1 cellular context compared by ENCODE assay signal in the genomic region with DNA sequence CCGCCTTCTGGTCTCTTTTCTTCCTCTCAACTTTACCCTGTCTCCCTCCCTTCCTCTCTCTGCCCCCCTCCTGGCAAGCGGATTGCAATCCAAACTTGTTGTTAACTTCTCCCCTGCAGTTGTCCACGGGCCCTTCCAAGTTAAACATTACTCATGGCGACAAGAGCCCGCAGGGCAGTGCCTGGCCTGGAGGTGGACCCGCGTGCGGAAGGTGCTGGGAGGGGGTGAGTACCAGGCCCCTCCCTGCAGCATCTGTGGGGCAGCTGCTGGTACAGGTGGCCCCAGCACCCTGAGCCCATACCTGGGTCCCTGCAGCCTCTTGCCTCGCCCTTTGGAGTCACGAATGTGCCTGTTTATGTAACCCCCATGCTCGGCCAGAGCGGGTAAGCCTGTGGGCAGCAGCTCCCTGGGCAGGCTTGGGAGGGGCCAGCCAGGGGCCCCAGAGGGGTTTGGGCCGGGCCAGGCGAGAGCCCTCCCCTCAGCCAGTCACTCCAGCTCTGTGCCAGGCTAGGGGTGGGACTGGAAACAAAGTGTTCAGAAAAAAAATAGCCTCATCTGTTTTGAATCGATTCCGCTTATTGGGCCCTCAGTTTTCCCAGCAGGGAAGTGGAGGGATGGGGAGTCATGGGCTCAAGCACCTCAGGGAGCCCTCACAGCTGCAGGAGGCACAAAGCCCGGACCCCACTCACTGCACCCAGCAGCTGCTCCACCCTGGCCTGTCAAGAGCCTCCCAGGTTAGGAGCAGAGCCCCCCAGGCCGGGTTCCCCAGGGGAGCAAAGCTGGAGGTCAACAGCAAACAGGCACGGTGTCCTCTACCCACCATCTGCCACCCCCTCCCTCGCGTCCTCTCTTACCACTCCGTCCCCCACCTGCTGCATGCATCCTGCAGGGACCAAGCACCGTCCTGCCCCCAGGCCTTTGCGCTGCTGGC.
TF ChIP-seq lines count a peak whose summit lies in the region.

No MANE protein-coding gene starts in this region.

TF ChIP-seq in HepG2, 621 proteins besides CTCF, POLR2A, EP300 and RAD21 (continued from another document and continues in another):
- TF ChIP-seq, protein P1, sequence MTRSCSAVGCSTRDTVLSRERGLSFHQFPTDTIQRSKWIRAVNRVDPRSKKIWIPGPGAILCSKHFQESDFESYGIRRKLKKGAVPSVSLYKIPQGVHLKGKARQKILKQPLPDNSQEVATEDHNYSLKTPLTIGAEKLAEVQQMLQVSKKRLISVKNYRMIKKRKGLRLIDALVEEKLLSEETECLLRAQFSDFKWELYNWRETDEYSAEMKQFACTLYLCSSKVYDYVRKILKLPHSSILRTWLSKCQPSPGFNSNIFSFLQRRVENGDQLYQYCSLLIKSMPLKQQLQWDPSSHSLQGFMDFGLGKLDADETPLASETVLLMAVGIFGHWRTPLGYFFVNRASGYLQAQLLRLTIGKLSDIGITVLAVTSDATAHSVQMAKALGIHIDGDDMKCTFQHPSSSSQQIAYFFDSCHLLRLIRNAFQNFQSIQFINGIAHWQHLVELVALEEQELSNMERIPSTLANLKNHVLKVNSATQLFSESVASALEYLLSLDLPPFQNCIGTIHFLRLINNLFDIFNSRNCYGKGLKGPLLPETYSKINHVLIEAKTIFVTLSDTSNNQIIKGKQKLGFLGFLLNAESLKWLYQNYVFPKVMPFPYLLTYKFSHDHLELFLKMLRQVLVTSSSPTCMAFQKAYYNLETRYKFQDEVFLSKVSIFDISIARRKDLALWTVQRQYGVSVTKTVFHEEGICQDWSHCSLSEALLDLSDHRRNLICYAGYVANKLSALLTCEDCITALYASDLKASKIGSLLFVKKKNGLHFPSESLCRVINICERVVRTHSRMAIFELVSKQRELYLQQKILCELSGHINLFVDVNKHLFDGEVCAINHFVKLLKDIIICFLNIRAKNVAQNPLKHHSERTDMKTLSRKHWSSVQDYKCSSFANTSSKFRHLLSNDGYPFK (CRISPR knock-in tag; IDR thresholded peaks at IDR 0.05; ENCODE audit: borderline replicate concordance), result no peak
- TF ChIP-seq ZNF337 (CRISPR knock-in tag; IDR thresholded peaks at IDR 0.05; ENCODE audit: borderline replicate concordance, low read depth) (no peak), ZNF451 (CRISPR knock-in tag; IDR thresholded peaks at IDR 0.05) (no peak), TBL1XR1 (IDR thresholded peaks at IDR 0.05; ENCODE audit: borderline replicate concordance, low read length, partially characterized antibody) (no peak), ZNF746 (CRISPR knock-in tag; IDR thresholded peaks at IDR 0.05) (peak; percentile 99), POLR2AphosphoS2 (IDR thresholded peaks at IDR 0.05; ENCODE audit: low read depth, low read length) (no peak), ISL2 (CRISPR knock-in tag; IDR thresholded peaks at IDR 0.05) (no peak), ZNF317 (CRISPR knock-in tag; IDR thresholded peaks at IDR 0.05) (no peak), SUZ12 (IDR thresholded peaks at IDR 0.05; ENCODE audit: low read depth, low read length) (no peak), EHMT2 (IDR thresholded peaks at IDR 0.05; ENCODE audit: borderline replicate concordance, low read depth, low read length) (no peak), TBX2 (CRISPR knock-in tag; IDR thresholded peaks at IDR 0.05; ENCODE audit: borderline replicate concordance) (peak; percentile 63; the same call in 1 of the 2 replicates), ZNF570 (CRISPR knock-in tag; IDR thresholded peaks at IDR 0.05; ENCODE audit: borderline replicate concordance) (no peak), HDAC2 (CRISPR knock-in tag; IDR thresholded peaks at IDR 0.05) (peak; percentile 19; the same call in 1 of the 2 replicates), AHR (CRISPR knock-in tag; IDR thresholded peaks at IDR 0.05) (no peak), DMAP1 (CRISPR knock-in tag; IDR thresholded peaks at IDR 0.05) (peak; percentile 45; the same call in 1 of the 2 replicates), ZNF775 (CRISPR knock-in tag; IDR thresholded peaks at IDR 0.05; ENCODE audit: borderline replicate concordance) (peak; percentile 38; the same call in 1 of the 2 replicates), MEF2D (CRISPR knock-in tag; IDR thresholded peaks at IDR 0.05) (no peak; the same call in 1 of the 2 replicates), TBX3 (IDR thresholded peaks at IDR 0.05; ENCODE audit: borderline replicate concordance) (no peak), ZNF326 (CRISPR knock-in tag; IDR thresholded peaks at IDR 0.05; ENCODE audit: borderline replicate concordance) (no peak), ASH2L (IDR thresholded peaks at IDR 0.05; ENCODE audit: insufficient read length, low read depth, low read length) (no peak), ZNF383 (CRISPR knock-in tag; IDR thresholded peaks at IDR 0.05; ENCODE audit: borderline replicate concordance) (no peak), ZC3H13 (CRISPR knock-in tag; IDR thresholded peaks at IDR 0.05) (no peak), NAIF1 (CRISPR knock-in tag; IDR thresholded peaks at IDR 0.05; ENCODE audit: borderline replicate concordance) (no peak), ZNF530 (CRISPR knock-in tag; IDR thresholded peaks at IDR 0.05; ENCODE audit: low read depth) (no peak), ZNF331 (CRISPR knock-in tag; IDR thresholded peaks at IDR 0.05) (no peak), HMG20B (CRISPR knock-in tag; conservative IDR thresholded peaks at IDR 0.05) (no peak), ZNF24 (IDR thresholded peaks at IDR 0.05) (no peak), PAF1 (CRISPR knock-in tag; IDR thresholded peaks at IDR 0.05) (no peak)
- TF ChIP-seq, protein P2, sequence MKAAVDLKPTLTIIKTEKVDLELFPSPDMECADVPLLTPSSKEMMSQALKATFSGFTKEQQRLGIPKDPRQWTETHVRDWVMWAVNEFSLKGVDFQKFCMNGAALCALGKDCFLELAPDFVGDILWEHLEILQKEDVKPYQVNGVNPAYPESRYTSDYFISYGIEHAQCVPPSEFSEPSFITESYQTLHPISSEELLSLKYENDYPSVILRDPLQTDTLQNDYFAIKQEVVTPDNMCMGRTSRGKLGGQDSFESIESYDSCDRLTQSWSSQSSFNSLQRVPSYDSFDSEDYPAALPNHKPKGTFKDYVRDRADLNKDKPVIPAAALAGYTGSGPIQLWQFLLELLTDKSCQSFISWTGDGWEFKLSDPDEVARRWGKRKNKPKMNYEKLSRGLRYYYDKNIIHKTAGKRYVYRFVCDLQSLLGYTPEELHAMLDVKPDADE (CRISPR knock-in tag; IDR thresholded peaks at IDR 0.05), result no peak
- TF ChIP-seq, protein P3, sequence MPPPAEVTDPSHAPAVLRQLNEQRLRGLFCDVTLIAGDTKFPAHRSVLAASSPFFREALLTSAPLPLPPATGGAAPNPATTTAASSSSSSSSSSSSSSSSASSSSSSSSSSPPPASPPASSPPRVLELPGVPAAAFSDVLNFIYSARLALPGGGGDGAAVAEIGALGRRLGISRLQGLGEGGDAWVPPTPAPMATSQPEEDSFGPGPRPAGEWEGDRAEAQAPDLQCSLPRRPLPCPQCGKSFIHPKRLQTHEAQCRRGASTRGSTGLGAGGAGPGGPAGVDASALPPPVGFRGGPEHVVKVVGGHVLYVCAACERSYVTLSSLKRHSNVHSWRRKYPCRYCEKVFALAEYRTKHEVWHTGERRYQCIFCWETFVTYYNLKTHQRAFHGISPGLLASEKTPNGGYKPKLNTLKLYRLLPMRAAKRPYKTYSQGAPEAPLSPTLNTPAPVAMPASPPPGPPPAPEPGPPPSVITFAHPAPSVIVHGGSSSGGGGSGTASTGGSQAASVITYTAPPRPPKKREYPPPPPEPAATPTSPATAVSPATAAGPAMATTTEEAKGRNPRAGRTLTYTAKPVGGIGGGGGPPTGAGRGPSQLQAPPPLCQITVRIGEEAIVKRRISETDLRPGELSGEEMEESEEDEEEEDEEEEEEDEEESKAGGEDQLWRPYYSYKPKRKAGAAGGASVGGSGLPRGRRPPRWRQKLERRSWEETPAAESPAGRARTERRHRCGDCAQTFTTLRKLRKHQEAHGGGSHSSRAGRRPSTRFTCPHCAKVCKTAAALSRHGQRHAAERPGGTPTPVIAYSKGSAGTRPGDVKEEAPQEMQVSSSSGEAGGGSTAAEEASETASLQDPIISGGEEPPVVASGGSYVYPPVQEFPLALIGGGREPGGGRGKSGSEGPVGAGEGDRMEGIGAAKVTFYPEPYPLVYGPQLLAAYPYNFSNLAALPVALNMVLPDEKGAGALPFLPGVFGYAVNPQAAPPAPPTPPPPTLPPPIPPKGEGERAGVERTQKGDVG (CRISPR knock-in tag; IDR thresholded peaks at IDR 0.05; ENCODE audit: borderline replicate concordance), result no peak
- TF ChIP-seq, protein P4, sequence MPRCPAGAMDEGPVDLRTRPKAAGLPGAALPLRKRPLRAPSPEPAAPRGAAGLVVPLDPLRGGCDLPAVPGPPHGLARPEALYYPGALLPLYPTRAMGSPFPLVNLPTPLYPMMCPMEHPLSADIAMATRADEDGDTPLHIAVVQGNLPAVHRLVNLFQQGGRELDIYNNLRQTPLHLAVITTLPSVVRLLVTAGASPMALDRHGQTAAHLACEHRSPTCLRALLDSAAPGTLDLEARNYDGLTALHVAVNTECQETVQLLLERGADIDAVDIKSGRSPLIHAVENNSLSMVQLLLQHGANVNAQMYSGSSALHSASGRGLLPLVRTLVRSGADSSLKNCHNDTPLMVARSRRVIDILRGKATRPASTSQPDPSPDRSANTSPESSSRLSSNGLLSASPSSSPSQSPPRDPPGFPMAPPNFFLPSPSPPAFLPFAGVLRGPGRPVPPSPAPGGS (CRISPR knock-in tag; IDR thresholded peaks at IDR 0.05), result no peak
- TF ChIP-seq, protein P5, sequence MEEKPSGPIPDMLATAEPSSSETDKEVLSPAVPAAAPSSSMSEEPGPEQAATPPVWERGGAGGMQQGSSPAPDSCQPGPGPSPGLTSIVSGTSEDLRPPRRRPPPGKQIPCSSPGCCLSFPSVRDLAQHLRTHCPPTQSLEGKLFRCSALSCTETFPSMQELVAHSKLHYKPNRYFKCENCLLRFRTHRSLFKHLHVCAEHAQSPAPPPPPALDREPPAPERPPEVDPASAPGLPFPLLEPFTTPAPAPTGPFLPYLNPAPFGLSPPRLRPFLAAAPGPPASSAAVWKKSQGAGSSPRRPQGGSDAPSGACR (CRISPR knock-in tag; IDR thresholded peaks at IDR 0.05), result no peak
- TF ChIP-seq, protein P6, sequence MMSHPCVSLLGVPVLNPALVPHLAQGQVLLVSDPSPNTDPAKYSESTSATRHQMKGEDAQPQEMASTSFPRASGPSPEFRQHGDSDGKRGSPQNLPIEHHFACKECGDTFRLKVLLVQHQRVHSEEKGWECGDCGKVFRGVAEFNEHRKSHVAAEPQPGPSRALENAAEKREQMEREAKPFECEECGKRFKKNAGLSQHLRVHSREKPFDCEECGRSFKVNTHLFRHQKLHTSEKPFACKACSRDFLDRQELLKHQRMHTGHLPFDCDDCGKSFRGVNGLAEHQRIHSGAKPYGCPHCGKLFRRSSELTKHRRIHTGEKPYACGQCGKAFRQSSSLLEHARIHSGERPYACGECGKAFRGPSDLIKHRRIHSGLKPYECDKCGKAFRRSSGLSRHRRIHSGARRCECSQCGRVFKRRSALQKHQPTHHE (CRISPR knock-in tag; IDR thresholded peaks at IDR 0.05; ENCODE audit: borderline replicate concordance), result no peak
- TF ChIP-seq, protein P7, sequence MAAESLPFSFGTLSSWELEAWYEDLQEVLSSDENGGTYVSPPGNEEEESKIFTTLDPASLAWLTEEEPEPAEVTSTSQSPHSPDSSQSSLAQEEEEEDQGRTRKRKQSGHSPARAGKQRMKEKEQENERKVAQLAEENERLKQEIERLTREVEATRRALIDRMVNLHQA (CRISPR knock-in tag; IDR thresholded peaks at IDR 0.05), result no peak
- TF ChIP-seq, protein P8, sequence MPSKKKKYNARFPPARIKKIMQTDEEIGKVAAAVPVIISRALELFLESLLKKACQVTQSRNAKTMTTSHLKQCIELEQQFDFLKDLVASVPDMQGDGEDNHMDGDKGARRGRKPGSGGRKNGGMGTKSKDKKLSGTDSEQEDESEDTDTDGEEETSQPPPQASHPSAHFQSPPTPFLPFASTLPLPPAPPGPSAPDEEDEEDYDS (CRISPR knock-in tag; IDR thresholded peaks at IDR 0.05), result peak; percentile 44; the same call in 1 of the 2 replicates
- TF ChIP-seq, protein P9, sequence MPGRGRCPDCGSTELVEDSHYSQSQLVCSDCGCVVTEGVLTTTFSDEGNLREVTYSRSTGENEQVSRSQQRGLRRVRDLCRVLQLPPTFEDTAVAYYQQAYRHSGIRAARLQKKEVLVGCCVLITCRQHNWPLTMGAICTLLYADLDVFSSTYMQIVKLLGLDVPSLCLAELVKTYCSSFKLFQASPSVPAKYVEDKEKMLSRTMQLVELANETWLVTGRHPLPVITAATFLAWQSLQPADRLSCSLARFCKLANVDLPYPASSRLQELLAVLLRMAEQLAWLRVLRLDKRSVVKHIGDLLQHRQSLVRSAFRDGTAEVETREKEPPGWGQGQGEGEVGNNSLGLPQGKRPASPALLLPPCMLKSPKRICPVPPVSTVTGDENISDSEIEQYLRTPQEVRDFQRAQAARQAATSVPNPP (CRISPR knock-in tag; IDR thresholded peaks at IDR 0.05), result no peak
- TF ChIP-seq, protein P10, sequence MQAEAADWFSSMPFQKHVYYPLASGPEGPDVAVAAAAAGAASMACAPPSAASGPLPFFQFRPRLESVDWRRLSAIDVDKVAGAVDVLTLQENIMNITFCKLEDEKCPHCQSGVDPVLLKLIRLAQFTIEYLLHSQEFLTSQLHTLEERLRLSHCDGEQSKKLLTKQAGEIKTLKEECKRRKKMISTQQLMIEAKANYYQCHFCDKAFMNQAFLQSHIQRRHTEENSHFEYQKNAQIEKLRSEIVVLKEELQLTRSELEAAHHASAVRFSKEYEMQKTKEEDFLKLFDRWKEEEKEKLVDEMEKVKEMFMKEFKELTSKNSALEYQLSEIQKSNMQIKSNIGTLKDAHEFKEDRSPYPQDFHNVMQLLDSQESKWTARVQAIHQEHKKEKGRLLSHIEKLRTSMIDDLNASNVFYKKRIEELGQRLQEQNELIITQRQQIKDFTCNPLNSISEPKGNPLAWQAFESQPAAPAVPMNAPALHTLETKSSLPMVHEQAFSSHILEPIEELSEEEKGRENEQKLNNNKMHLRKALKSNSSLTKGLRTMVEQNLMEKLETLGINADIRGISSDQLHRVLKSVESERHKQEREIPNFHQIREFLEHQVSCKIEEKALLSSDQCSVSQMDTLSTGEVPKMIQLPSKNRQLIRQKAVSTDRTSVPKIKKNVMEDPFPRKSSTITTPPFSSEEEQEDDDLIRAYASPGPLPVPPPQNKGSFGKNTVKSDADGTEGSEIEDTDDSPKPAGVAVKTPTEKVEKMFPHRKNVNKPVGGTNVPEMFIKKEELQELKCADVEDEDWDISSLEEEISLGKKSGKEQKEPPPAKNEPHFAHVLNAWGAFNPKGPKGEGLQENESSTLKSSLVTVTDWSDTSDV (CRISPR knock-in tag; IDR thresholded peaks at IDR 0.05), result no peak
- TF ChIP-seq, protein P11, sequence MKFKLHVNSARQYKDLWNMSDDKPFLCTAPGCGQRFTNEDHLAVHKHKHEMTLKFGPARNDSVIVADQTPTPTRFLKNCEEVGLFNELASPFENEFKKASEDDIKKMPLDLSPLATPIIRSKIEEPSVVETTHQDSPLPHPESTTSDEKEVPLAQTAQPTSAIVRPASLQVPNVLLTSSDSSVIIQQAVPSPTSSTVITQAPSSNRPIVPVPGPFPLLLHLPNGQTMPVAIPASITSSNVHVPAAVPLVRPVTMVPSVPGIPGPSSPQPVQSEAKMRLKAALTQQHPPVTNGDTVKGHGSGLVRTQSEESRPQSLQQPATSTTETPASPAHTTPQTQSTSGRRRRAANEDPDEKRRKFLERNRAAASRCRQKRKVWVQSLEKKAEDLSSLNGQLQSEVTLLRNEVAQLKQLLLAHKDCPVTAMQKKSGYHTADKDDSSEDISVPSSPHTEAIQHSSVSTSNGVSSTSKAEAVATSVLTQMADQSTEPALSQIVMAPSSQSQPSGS (CRISPR knock-in tag; IDR thresholded peaks at IDR 0.05), result no peak
- TF ChIP-seq, protein P12, sequence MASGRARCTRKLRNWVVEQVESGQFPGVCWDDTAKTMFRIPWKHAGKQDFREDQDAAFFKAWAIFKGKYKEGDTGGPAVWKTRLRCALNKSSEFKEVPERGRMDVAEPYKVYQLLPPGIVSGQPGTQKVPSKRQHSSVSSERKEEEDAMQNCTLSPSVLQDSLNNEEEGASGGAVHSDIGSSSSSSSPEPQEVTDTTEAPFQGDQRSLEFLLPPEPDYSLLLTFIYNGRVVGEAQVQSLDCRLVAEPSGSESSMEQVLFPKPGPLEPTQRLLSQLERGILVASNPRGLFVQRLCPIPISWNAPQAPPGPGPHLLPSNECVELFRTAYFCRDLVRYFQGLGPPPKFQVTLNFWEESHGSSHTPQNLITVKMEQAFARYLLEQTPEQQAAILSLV (CRISPR knock-in tag; IDR thresholded peaks at IDR 0.05; ENCODE audit: borderline replicate concordance), result no peak
